ENCODE assay signal across 1 cellular context in genomic region chr17:17570798-17571716, GRCh38.
TF ChIP-seq lines count a peak whose summit lies in the region.

No MANE protein-coding gene starts in this region.

TF ChIP-seq in HepG2, 621 proteins besides CTCF, POLR2A, EP300 and RAD21 (continued from another document):
- TF ChIP-seq MAX (IDR thresholded peaks at IDR 0.05), result 0 out of 2 replicates have a peak, but pooled peaks have one; percentile 31
- peak; percentile 7 for TF ChIP-seq AGO2 (optimal IDR thresholded peaks at IDR 0.05; ENCODE audit: low read depth, low read length)
- TF ChIP-seq SMAD1 (CRISPR knock-in tag; IDR thresholded peaks at IDR 0.05; ENCODE audit: borderline replicate concordance, low read depth), result no peak
- no peak for TF ChIP-seq ZNF530 (CRISPR knock-in tag; IDR thresholded peaks at IDR 0.05; ENCODE audit: low read depth)
- no peak for TF ChIP-seq ZNF616 (CRISPR knock-in tag; IDR thresholded peaks at IDR 0.05; ENCODE audit: low read depth)
- peak; percentile 53 for TF ChIP-seq ZNF574 (CRISPR knock-in tag; IDR thresholded peaks at IDR 0.05)
- TF ChIP-seq HMG20A (CRISPR knock-in tag; IDR thresholded peaks at IDR 0.05; ENCODE audit: borderline replicate concordance), result no peak; the same call in 1 of the 2 replicates
- 0 out of 2 replicates have a peak, but pooled peaks have one; percentile 33 for TF ChIP-seq ZMYM4 (CRISPR knock-in tag; IDR thresholded peaks at IDR 0.05)
- peak; percentile 55; the same call in 1 of the 2 replicates for TF ChIP-seq ARID3A (IDR thresholded peaks at IDR 0.05; ENCODE audit: low read depth, low read length)
- 0 out of 2 replicates have a peak, but pooled peaks have one; percentile 10 for TF ChIP-seq ISL2 (CRISPR knock-in tag; IDR thresholded peaks at IDR 0.05)
- peak; percentile 74 for TF ChIP-seq ARID5B (CRISPR knock-in tag; IDR thresholded peaks at IDR 0.05)
- no peak for TF ChIP-seq ZNF761 (CRISPR knock-in tag; conservative IDR thresholded peaks at IDR 0.05)
- peak; percentile 93 for TF ChIP-seq THRA (CRISPR knock-in tag; IDR thresholded peaks at IDR 0.05; ENCODE audit: borderline replicate concordance)
- peak; percentile 97 for TF ChIP-seq ESRRA (CRISPR knock-in tag; IDR thresholded peaks at IDR 0.05; ENCODE audit: low read depth)
- peak; percentile 93; the same call in 1 of the 2 replicates for TF ChIP-seq ZNF3 (CRISPR knock-in tag; IDR thresholded peaks at IDR 0.05)
- TF ChIP-seq HNF4A (CRISPR knock-in tag; IDR thresholded peaks at IDR 0.05), result peak; percentile 94
- TF ChIP-seq KLF11 (CRISPR knock-in tag; IDR thresholded peaks at IDR 0.05), result no peak
- no peak for TF ChIP-seq ZNF276 (CRISPR knock-in tag; IDR thresholded peaks at IDR 0.05; ENCODE audit: low read depth)
- 0 out of 2 replicates have a peak, but pooled peaks have one; percentile 6 for TF ChIP-seq ZNF766 (CRISPR knock-in tag; IDR thresholded peaks at IDR 0.05; ENCODE audit: borderline replicate concordance)
- no peak for TF ChIP-seq FOXA1 (IDR thresholded peaks at IDR 0.05)
- TF ChIP-seq FOXA1 (CRISPR knock-in tag; IDR thresholded peaks at IDR 0.05), result peak; percentile 13; the same call in 1 of the 2 replicates
- peak; percentile 63; the same call in 1 of the 2 replicates for TF ChIP-seq FOXO1 (CRISPR knock-in tag; IDR thresholded peaks at IDR 0.05)
- TF ChIP-seq ZBTB4 (CRISPR knock-in tag; IDR thresholded peaks at IDR 0.05; ENCODE audit: borderline replicate concordance), result 0 out of 2 replicates have a peak, but pooled peaks have one; percentile 59
- peak; percentile 85 for TF ChIP-seq HDAC2 (CRISPR knock-in tag; IDR thresholded peaks at IDR 0.05)
- no peak for TF ChIP-seq ZNF607 (CRISPR knock-in tag; IDR thresholded peaks at IDR 0.05; ENCODE audit: borderline replicate concordance)
- TF ChIP-seq PPARG (CRISPR knock-in tag; conservative IDR thresholded peaks at IDR 0.05), result peak; percentile 91
- no peak for TF ChIP-seq POLR2G (IDR thresholded peaks at IDR 0.05; ENCODE audit: low read depth, low read length)
- peak; percentile 91 for TF ChIP-seq PAXIP1 (CRISPR knock-in tag; conservative IDR thresholded peaks at IDR 0.05)
- TF ChIP-seq ZNF564 (CRISPR knock-in tag; IDR thresholded peaks at IDR 0.05), result 0 out of 2 replicates have a peak, but pooled peaks have one; percentile 61
- no peak for TF ChIP-seq HOXA7 (CRISPR knock-in tag; IDR thresholded peaks at IDR 0.05)
- no peak for TF ChIP-seq E2F1 (CRISPR knock-in tag; IDR thresholded peaks at IDR 0.05)
